16 cellular contexts compared by ENCODE assay signal in genomic region chr21:31501921-31502320, GRCh38.
"Had no signal": no experiment of that assay in that cellular context is flagged by ENCODE, and none has a peak within 500 bp of the region (broad histone marks: within the 10 kb centered on the region; RNA-seq: fewer than 3 reads in every experiment).

No MANE protein-coding gene starts in this region.

- H3K9me3 ChIP-seq: ovary, sigmoid colon, spleen had no signal

- H3K4me3 Mint-ChIP-seq: activated naive CD8-positive, alpha-beta T cell; activated T-helper 1 cell treated with anti-CD3 and anti-CD28 coated beads, Interleukin-12 subunit alpha, Interleukin-12 subunit beta, Interleukin-2, Interleukin-4 antibody, amounts not matched to agents 30 ng/mL and 10 ng/mL and 1 ng/mL, durations not matched to agents 14 hours and 24 hours and 36 hours; dendritic cell treated with granulocyte-macrophage colony-stimulating factor and Interleukin-4, amounts not matched to agents 40 ng/mL and 50 ng/mL, for 4 days; stimulated activated memory B cell treated with anti-CD40 and anti-IgM and Interleukin-4, amounts not matched to agents 10 μg/mL and 1 μg/mL and 100 μg/mL, for 72 hours had no signal

- H3K4me1 ChIP-seq: sigmoid colon had no signal

- ATAC-seq: left ventricle myocardium superior; stimulated activated memory B cell treated with anti-CD40 and anti-IgM and Interleukin-4, amounts not matched to agents 10 μg/mL and 1 μg/mL and 100 μg/mL, for 72 hours had no signal

- H3K27ac ChIP-seq: cardiac muscle cell, ovary, sigmoid colon, spleen had no signal

- H3K36me3 Mint-ChIP-seq: activated naive CD8-positive, alpha-beta T cell; naive B cell; stimulated activated memory B cell treated with anti-CD40 and anti-IgM and Interleukin-4, amounts not matched to agents 10 μg/mL and 1 μg/mL and 100 μg/mL, for 72 hours had no signal

- DNase-seq: activated CD4-positive, alpha-beta T cell treated with anti-CD3 and anti-CD28 coated beads, Interleukin-2, amount 50 U/mL, for 4 hours; effector CD8-positive, alpha-beta T cell; head of caudate nucleus; left ventricle myocardium superior; naive B cell; ovary; sigmoid colon; spleen; stimulated activated CD4-positive, alpha-beta T cell treated with anti-CD3 and anti-CD28 coated beads, Interleukin-4, amount 100 ng/mL, for 4 hours; SW 1271; T-helper 2 cell had no signal

- H3K27ac Mint-ChIP-seq: activated naive CD8-positive, alpha-beta T cell; activated T-helper 1 cell treated with anti-CD3 and anti-CD28 coated beads, Interleukin-12 subunit alpha, Interleukin-12 subunit beta, Interleukin-2, Interleukin-4 antibody, amounts not matched to agents 30 ng/mL and 10 ng/mL and 1 ng/mL, durations not matched to agents 14 hours and 24 hours and 36 hours; dendritic cell treated with granulocyte-macrophage colony-stimulating factor and Interleukin-4, amounts not matched to agents 40 ng/mL and 50 ng/mL, for 4 days; stimulated activated memory B cell treated with anti-CD40 and anti-IgM and Interleukin-4, amounts not matched to agents 10 μg/mL and 1 μg/mL and 100 μg/mL, for 72 hours had no signal

- H3K4me3 ChIP-seq: cardiac muscle cell, ovary, sigmoid colon, spleen had no signal

- H3K9me3 Mint-ChIP-seq: activated T-helper 1 cell treated with anti-CD3 and anti-CD28 coated beads, Interleukin-12 subunit alpha, Interleukin-12 subunit beta, Interleukin-2, Interleukin-4 antibody, amounts not matched to agents 30 ng/mL and 10 ng/mL and 1 ng/mL, durations not matched to agents 14 hours and 24 hours and 36 hours; dendritic cell treated with granulocyte-macrophage colony-stimulating factor and Interleukin-4, amounts not matched to agents 40 ng/mL and 50 ng/mL, for 4 days had no signal

- H3K27me3 ChIP-seq: cardiac muscle cell, ovary, sigmoid colon, spleen had no signal

- H3K36me3 ChIP-seq: cardiac muscle cell, ovary, sigmoid colon, spleen had no signal

- H3K27me3 Mint-ChIP-seq: activated naive CD8-positive, alpha-beta T cell; naive B cell; stimulated activated memory B cell treated with anti-CD40 and anti-IgM and Interleukin-4, amounts not matched to agents 10 μg/mL and 1 μg/mL and 100 μg/mL, for 72 hours had no signal
